In the genomic region with DNA sequence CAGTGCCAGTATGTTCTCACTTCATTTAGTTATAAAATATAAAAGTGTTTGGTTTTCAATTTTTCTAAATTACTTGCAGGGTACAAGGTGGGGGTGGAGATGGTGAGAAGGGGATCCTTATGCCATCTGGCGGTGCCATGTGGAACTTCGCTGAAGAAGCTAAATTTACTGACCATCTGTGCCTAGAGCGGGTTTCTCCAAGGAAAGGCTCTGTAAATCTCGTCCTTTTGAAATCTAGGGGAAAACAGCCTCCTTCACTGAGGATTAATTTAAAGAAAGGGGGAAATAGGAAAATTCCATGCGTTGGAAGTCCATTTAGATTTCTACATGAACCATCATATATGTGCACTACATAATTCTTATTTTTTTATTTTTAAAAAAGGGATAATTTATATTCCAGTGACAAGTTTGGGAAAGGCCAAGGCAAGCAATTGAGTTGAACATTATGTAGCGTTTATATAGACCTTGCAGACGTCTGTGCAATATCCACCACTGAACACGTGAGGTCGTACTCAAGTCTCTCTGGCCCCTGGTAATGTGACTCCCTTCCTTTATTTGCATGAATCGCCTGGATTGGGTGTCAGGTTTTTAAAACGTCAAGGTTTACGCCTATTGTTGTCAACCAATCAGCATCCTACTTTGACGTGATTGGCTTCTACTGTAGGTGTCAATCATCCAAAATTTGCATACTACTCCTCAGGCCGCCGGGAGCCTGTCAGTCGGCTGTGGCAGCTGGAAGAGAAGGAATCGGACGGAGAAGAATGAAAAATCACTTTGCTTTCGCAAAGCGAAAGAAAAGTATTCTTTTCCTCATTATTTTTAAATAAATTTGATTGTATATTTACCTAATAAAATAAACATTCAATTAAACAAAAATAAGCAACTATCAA, we compare ENCODE assay signal across 8 cellular contexts.
A peak's percentile ranks its signal among the peaks of the same experiment; 100 is the strongest.
DNase-seq lines count a peak whose midpoint lies in the region; ATAC-seq and TF ChIP-seq lines count a peak whose summit lies in the region.

No MANE protein-coding gene starts in this region.

- no peak for ATAC-seq in CD4-positive, CD25-positive, alpha-beta regulatory T cell (ENCODE audit: low read depth in 2 of 2)
- ATAC-seq in GM19351 (IDR thresholded peaks at IDR 0.05; ENCODE audit: unreplicated experiment), result peak; percentile 26
- no peak for ATAC-seq in HG03469 (IDR thresholded peaks at IDR 0.05; ENCODE audit: unreplicated experiment)
- no peak for ATAC-seq in HG03175 (IDR thresholded peaks at IDR 0.05; ENCODE audit: unreplicated experiment)

- no peaks in the 10 kb centered on the region for H3K36me3 Mint-ChIP-seq in CD4-positive, CD25-positive, alpha-beta regulatory T cell
- H3K36me3 Mint-ChIP-seq in nephron progenitor cell (ENCODE audit: low read depth), result no peaks in the 10 kb centered on the region

- H3K27ac Mint-ChIP-seq in CD4-positive, CD25-positive, alpha-beta regulatory T cell, result peak overlapping the region in 2 of 3 donors; percentile 15 to 17
- peak overlapping the region; percentile 82 for H3K27ac Mint-ChIP-seq in nephron progenitor cell

- peak overlapping the region in 1 of 4 donors; percentile 16 for H3K4me3 Mint-ChIP-seq in CD4-positive, CD25-positive, alpha-beta regulatory T cell
- peak overlapping the region; percentile 58 for H3K4me3 Mint-ChIP-seq in nephron progenitor cell

- peaks cover 23% of the 10 kb centered on the region for H3K4me1 ChIP-seq in CD4-positive, CD25-positive, alpha-beta regulatory T cell (ENCODE audit: control insufficient read depth, insufficient read depth, low read length, poor library complexity, severe bottlenecking)

- peak; percentile 86 for TF ChIP-seq CTCF in nephron progenitor cell (IDR thresholded peaks at IDR 0.05)

- H3K27me3 ChIP-seq in CD4-positive, CD25-positive, alpha-beta regulatory T cell (ENCODE audit: control insufficient read depth, insufficient read depth, low read length), result peaks cover 81% of the 10 kb centered on the region

- peak in 2 of 3 donors; percentile 25 to 71 for DNase-seq in CD4-positive, CD25-positive, alpha-beta regulatory T cell
- DNase-seq in NCI-H1436 (lab: John Stamatoyannopoulos, UW) (peak; percentile 99), SK-N-DZ (ENCODE audit: low spot score) (peak; percentile 100), epidermal melanocyte (ENCODE audit: insufficient read length, low spot score) (peak; percentile 75), nephron progenitor cell (peak; percentile 74)

- H3K4me1 Mint-ChIP-seq in CD4-positive, CD25-positive, alpha-beta regulatory T cell, result peaks cover 13 to 26% (median 20%) of the 10 kb centered on the region in 4 donors
- peaks cover 45% of the 10 kb centered on the region for H3K4me1 Mint-ChIP-seq in nephron progenitor cell

- H3K27me3 Mint-ChIP-seq in CD4-positive, CD25-positive, alpha-beta regulatory T cell, result peaks cover 23% of the 10 kb centered on the region
- peaks cover 4% of the 10 kb centered on the region for H3K27me3 Mint-ChIP-seq in nephron progenitor cell (ENCODE audit: low read depth, poor library complexity)

- peaks cover 0 to 17% (median 2%) of the 10 kb centered on the region in 7 donors for H3K9me3 Mint-ChIP-seq in CD4-positive, CD25-positive, alpha-beta regulatory T cell
- no peaks in the 10 kb centered on the region for H3K9me3 Mint-ChIP-seq in nephron progenitor cell

- H3K27ac ChIP-seq in CD4-positive, CD25-positive, alpha-beta regulatory T cell (ENCODE audit: insufficient read depth, low read length, poor library complexity, severe bottlenecking), result no peak overlapping the region

- no peak overlapping the region for H3K4me3 ChIP-seq in CD4-positive, CD25-positive, alpha-beta regulatory T cell (ENCODE audit: low read depth, low read length)

- peaks cover 25 to 50% of the 10 kb centered on the region in 2 experiments for H3K9me3 ChIP-seq in CD4-positive, CD25-positive, alpha-beta regulatory T cell (ENCODE audit: control insufficient read depth in 2 of 2, low read length in 2 of 2)

- H3K36me3 ChIP-seq in CD4-positive, CD25-positive, alpha-beta regulatory T cell (ENCODE audit: control insufficient read depth, insufficient read depth, low read length), result no peaks in the 10 kb centered on the region

Comparison
In these comparisons a context has a peak if more than half of its experiments do, and no peak if none do; other contexts are left out.
1. DNase-seq: peak in every context shown above with its lines; median percentile 100 in SK-N-DZ; 99 in NCI-H1436; 75 in epidermal melanocyte; 74 in nephron progenitor cell; 48 in CD4-positive, CD25-positive, alpha-beta regulatory T cell.